Comparison of ENCODE assay signal across 26 cellular contexts in genomic region chr2:219985017-219985416, GRCh38.
"Had no signal": no experiment of that assay in that cellular context is flagged by ENCODE, and none has a peak within 500 bp of the region (broad histone marks: within the 10 kb centered on the region; RNA-seq: fewer than 3 reads in every experiment).

No MANE protein-coding gene starts in this region.

- H3K9me3 ChIP-seq: lower lobe of right lung, pancreas, prostate gland, stomach, testis, thyroid gland, transverse colon, upper lobe of left lung, vagina had no signal

- DNase-seq: left colon; left lung; lower lobe of right lung; mammary epithelial cell; mesenchymal stem cell; naive thymus-derived CD8-positive, alpha-beta T cell; nucleus accumbens; pancreas; posterior cingulate gyrus; retina; right cardiac atrium; stimulated activated CD4-positive, alpha-beta T cell treated with anti-CD3 and anti-CD28 coated beads, Interleukin-12 subunit alpha, Interleukin-12 subunit beta, amount 100 ng/mL, for 4 hours; stimulated activated CD4-positive, alpha-beta T cell treated with anti-CD3 and anti-CD28 coated beads, Interleukin-15, amount 100 ng/mL, for 24 hours; stimulated activated CD4-positive, alpha-beta T cell treated with anti-CD3 and anti-CD28 coated beads, Interleukin-2, amount 100 ng/mL, for 24 hours; stimulated activated CD4-positive, alpha-beta T cell treated with anti-CD3 and anti-CD28 coated beads, Interleukin-4, amount 100 ng/mL, for 1 hour; stimulated activated naive B cell treated with anti-CD40 and anti-IgM and Interleukin-4, amounts not matched to agents 10 μg/mL and 1 μg/mL and 100 μg/mL, for 72 hours; stimulated activated naive CD8-positive, alpha-beta T cell treated with anti-CD3 and anti-CD28 coated beads, Interleukin-15, Interleukin-2, amounts not matched to agents 100 U/mL and 50 U/mL, for 24 hours; stomach; testis; thyroid gland; transverse colon; upper lobe of left lung had no signal

- ATAC-seq: left colon; left lung; lower lobe of right lung; naive thymus-derived CD8-positive, alpha-beta T cell; pancreas; right cardiac atrium; sciatic nerve; stimulated activated naive B cell treated with anti-CD40 and anti-IgM and Interleukin-4, amounts not matched to agents 10 μg/mL and 1 μg/mL and 100 μg/mL, for 72 hours; stimulated activated naive CD8-positive, alpha-beta T cell treated with anti-CD3 and anti-CD28 coated beads, Interleukin-15, Interleukin-2, amounts not matched to agents 100 U/mL and 50 U/mL, for 24 hours had no signal

- H3K27ac ChIP-seq: left lung, lower lobe of right lung, pancreas, prostate gland, skin epidermis, stomach, testis, thyroid gland, transverse colon, upper lobe of left lung, vagina had no signal

- H3K4me3 ChIP-seq: left lung, lower lobe of right lung, pancreas, prostate gland, skin epidermis, stomach, testis, thyroid gland, transverse colon, upper lobe of left lung, vagina had no signal

- H3K4me1 ChIP-seq: left lung, lower lobe of right lung, pancreas, prostate gland, stomach, testis, thyroid gland, transverse colon, upper lobe of left lung, vagina had no signal

- H3K36me3 ChIP-seq: left lung, lower lobe of right lung, pancreas, prostate gland, stomach, thyroid gland, transverse colon, upper lobe of left lung, vagina had no signal

- H3K27me3 ChIP-seq: left lung, stomach, testis, thyroid gland, transverse colon, upper lobe of left lung, vagina had no signal
